9 cellular contexts compared by ENCODE assay signal in genomic region chr9:134544388-134545212, GRCh38.
DNase-seq lines count a peak whose midpoint lies in the region; ATAC-seq and TF ChIP-seq lines count a peak whose summit lies in the region.
"Had no signal": no experiment of that assay in that cellular context is flagged by ENCODE, and none has a peak within 500 bp of the region (broad histone marks: within the 10 kb centered on the region; RNA-seq: fewer than 3 reads in every experiment).

No MANE protein-coding gene starts in this region.

- H4K20me1 ChIP-seq in GM23248 (ENCODE audit: insufficient read depth) (no peaks in the 10 kb centered on the region), OCI-LY7 (ENCODE audit: insufficient read depth, low read length) (no peaks in the 10 kb centered on the region)

- BruUV-seq in OCI-LY7 (replicated peaks; lab: Mats Ljungman, UMichigan), result no TSS peak

- no peak overlapping the region for H2AFZ ChIP-seq in GM23248
- H2AFZ ChIP-seq in OCI-LY7 (ENCODE audit: low read length), result no peak overlapping the region

- CTCF ChIA-PET in OCI-LY7 (lab: Charles Lee; ENCODE audit: unreplicated experiment), result no interaction called here

- no peaks in the 10 kb centered on the region for H3K9me2 ChIP-seq in GM23248 (ENCODE audit: insufficient read depth)
- H3K9me2 ChIP-seq in OCI-LY7 (ENCODE audit: insufficient read depth, low read length), result no peaks in the 10 kb centered on the region

- H3K27ac ChIP-seq in GM23248, result peak overlapping the region; percentile 77
- H3K27ac ChIP-seq in right cardiac atrium (ENCODE audit: low read length), result no peak overlapping the region
- H3K27ac ChIP-seq in OCI-LY7 (ENCODE audit: low read depth, low read length, poor library complexity, severe bottlenecking), result no peak overlapping the region

- TF ChIP-seq CTCF in retinal pigment epithelial cell (conservative IDR thresholded peaks at IDR 0.05; ENCODE audit: low read depth, low read length) (no peak), OCI-LY7 (conservative IDR thresholded peaks at IDR 0.05; ENCODE audit: low read length) (no peak)

- in situ Hi-C loops in GM23248 (cut with MboI), result no loop called here

- peaks cover 32% of the 10 kb centered on the region for H3K4me1 ChIP-seq in GM23248 (ENCODE audit: insufficient read depth)
- H3K4me1 ChIP-seq in adipocyte (ENCODE audit: control insufficient read depth, insufficient read depth, low read length), result peaks cover 28% of the 10 kb centered on the region
- no peaks in the 10 kb centered on the region for H3K4me1 ChIP-seq in right cardiac atrium (ENCODE audit: control insufficient read depth, insufficient read depth, low read length)
- no peaks in the 10 kb centered on the region for H3K4me1 ChIP-seq in OCI-LY7 (ENCODE audit: insufficient read depth, low read length, poor library complexity, severe bottlenecking)

- POLR2A ChIA-PET in OCI-LY7 (lab: Charles Lee), result no interaction called here

- H3K4me3 ChIP-seq in GM23248 (no peak overlapping the region), adipocyte (ENCODE audit: low read length) (no peak overlapping the region), right cardiac atrium (ENCODE audit: low read length) (no peak overlapping the region), retinal pigment epithelial cell (ENCODE audit: low read length) (no peak overlapping the region), OCI-LY7 (ENCODE audit: low read depth, low read length, poor library complexity, severe bottlenecking) (no peak overlapping the region)

- DNase-seq in GM23248 (peak; percentile 78), adipocyte (ENCODE audit: low read depth) (peak; percentile 83), right cardiac atrium (peak; percentile 49 to 71 (median 67)), retinal pigment epithelial cell (ENCODE audit: low read depth) (peak; percentile 60), DMS79 treated with DMSO at 0.1 percent for 48 hours (lab: John Stamatoyannopoulos, UW) (no peak), OCI-LY7 (ENCODE audit: low spot score) (no peak), Ammon's horn (ENCODE audit: low spot score) (no peak)
- no peak for DNase-seq in stimulated activated CD4-positive, alpha-beta T cell treated with anti-CD3 and anti-CD28 coated beads, Interleukin-2, amount 100 ng/mL, for 24 hours
- DNase-seq: stimulated activated CD4-positive, alpha-beta T cell treated with anti-CD3 and anti-CD28 coated beads, Interleukin-1b, Interleukin-23, amount 100 ng/mL, for 48 hours had no signal

- H3K79me2 ChIP-seq in GM23248 (ENCODE audit: insufficient read depth) (no peaks in the 10 kb centered on the region), OCI-LY7 (ENCODE audit: insufficient read depth, low read depth, low read length) (no peaks in the 10 kb centered on the region)

- WGBS in GM23248 (ENCODE audit: low coverage in 1 of 2, low lambda C conversion rate in 2 of 2, missing lambda C conversion rate in 2 of 2), 2 experiments, result 52 to 60% methylated on average over 25 to 26 of the region's 26 CpGs
- 63% methylated on average over 26 of the region's 26 CpGs for WGBS in right cardiac atrium

- intact Hi-C loops in right cardiac atrium (cut with DNase I), result no loop called here
- intact Hi-C loops in OCI-LY7 (cut with micrococcal nuclease; ENCODE audit: unreplicated experiment), result no loop called here

- ATAC-seq in right cardiac atrium, result peak; percentile 20 to 57

- H3K36me3 ChIP-seq in GM23248 (ENCODE audit: low read depth) (no peaks in the 10 kb centered on the region), adipocyte (ENCODE audit: control insufficient read depth, insufficient read depth, low read length, severe bottlenecking) (no peaks in the 10 kb centered on the region), OCI-LY7 (ENCODE audit: insufficient read depth, low read length) (no peaks in the 10 kb centered on the region)

- H3K9me3 ChIP-seq in GM23248 (ENCODE audit: low read depth) (no peaks in the 10 kb centered on the region), adipocyte (ENCODE audit: control insufficient read depth, low read length) (no peaks in the 10 kb centered on the region), right cardiac atrium (ENCODE audit: control insufficient read depth, low read length) (no peaks in the 10 kb centered on the region), OCI-LY7 (ENCODE audit: low read length) (no peaks in the 10 kb centered on the region)

- H3K27me3 ChIP-seq in GM23248 (replicated peaks; ENCODE audit: insufficient read depth), result no peaks in the 10 kb centered on the region
- H3K27me3 ChIP-seq in adipocyte (replicated peaks; ENCODE audit: control insufficient read depth, insufficient read depth, low read length), result no peaks in the 10 kb centered on the region
- no peaks in the 10 kb centered on the region for H3K27me3 ChIP-seq in right cardiac atrium (ENCODE audit: control insufficient read depth, insufficient read depth)

- peaks cover 23% of the 10 kb centered on the region for H3F3A ChIP-seq in GM23248 (ENCODE audit: insufficient read depth)

- H3K4me2 ChIP-seq in GM23248 (ENCODE audit: unreplicated experiment) (peak overlapping the region; percentile 40), OCI-LY7 (ENCODE audit: low read length) (no peak overlapping the region)

- peak overlapping the region; percentile 81; the same call in 1 of the 2 replicates for H3K9ac ChIP-seq in GM23248
- H3K9ac ChIP-seq in adipocyte (ENCODE audit: low read length), result peak overlapping the region; percentile 3

Comparison
In these comparisons a context has a peak if more than half of its experiments do, and no peak if none do; other contexts are left out.
1. DNase-seq: peak in GM23248 (single experiment), adipocyte (single experiment), right cardiac atrium (3 of 3) and retinal pigment epithelial cell (single experiment); none in stimulated activated CD4-positive, alpha-beta T cell treated with anti-CD3 and anti-CD28 coated beads, Interleukin-2, amount 100 ng/mL, for 24 hours (0 of 2), DMS79 treated with DMSO at 0.1 percent for 48 hours (single experiment), OCI-LY7 (single experiment) and Ammon's horn (single experiment).